ENCODE assay signal across 8 cellular contexts in the genomic region with DNA sequence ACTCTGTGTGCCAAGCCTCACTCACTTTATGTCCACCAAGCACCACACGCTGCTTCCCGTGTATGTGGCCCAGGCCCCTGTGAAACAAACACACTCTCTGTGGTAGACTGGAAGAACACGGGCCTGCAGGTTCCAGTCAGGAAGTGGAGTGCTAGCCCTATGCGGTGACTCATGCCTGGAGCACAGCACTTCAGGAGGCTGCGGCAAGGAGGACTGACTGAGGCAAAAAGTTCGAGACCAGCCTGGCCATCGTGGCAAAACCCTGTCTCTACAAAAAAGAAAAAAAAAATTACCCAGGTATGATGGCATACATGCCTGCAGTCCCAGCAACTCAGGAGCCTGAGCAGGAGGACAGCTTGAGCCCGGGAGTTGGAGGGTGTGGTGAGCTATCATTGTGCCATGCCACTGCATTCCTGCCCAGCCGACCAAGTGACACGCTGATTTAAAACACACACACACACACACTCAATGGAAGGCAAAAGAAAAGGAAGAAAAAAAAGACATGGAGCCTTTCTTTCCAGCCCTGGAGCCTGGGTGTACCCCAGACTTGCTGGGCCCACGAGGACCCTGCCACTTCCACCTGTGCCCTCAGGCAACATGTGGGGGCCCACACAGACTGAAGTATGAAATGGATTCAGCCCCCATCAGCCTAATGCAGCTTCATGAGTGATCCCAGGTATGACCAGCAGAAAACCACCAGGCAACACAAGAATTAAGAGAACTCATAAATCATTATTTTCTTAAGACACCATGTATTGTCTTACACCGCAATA.
DNase-seq lines count a peak whose midpoint lies in the region; ATAC-seq and TF ChIP-seq lines count a peak whose summit lies in the region.

No MANE protein-coding gene starts in this region.

- peaks cover 48 to 98% (median 95%) of the 10 kb centered on the region in 4 donors for H3K4me1 Mint-ChIP-seq in naive thymus-derived CD8-positive, alpha-beta T cell

- no peaks in the 10 kb centered on the region for H3K9me3 Mint-ChIP-seq in naive thymus-derived CD8-positive, alpha-beta T cell

- H3K4me3 Mint-ChIP-seq in naive thymus-derived CD8-positive, alpha-beta T cell: peak overlapping the region; percentile 36 to 78 (median 60)

- TF ChIP-seq CTCF in choroid plexus epithelial cell (conservative IDR thresholded peaks at IDR 0.05; ENCODE audit: low read depth, low read length) (no peak), coronary artery (IDR thresholded peaks at IDR 0.05) (no peak)

- H3K27ac Mint-ChIP-seq in naive thymus-derived CD8-positive, alpha-beta T cell: peak overlapping the region; percentile 69 to 91 (median 87)

- H3K4me3 ChIP-seq in choroid plexus epithelial cell (ENCODE audit: low read depth, low read length): no peak overlapping the region
- no peak overlapping the region for H3K4me3 ChIP-seq in coronary artery

- peaks cover 0 to 9% (median 0%) of the 10 kb centered on the region in 3 donors for H3K36me3 Mint-ChIP-seq in naive thymus-derived CD8-positive, alpha-beta T cell

- POLR2A ChIA-PET in naive thymus-derived CD8-positive, alpha-beta T cell (lab: Charles Lee): interaction anchor here (0.6 kb wide), 2 partner anchors 21 to 34 kb away, joined by 3 to 6 read pairs; no protein-coding TSS in a partner anchor

- ATAC-seq in naive thymus-derived CD8-positive, alpha-beta T cell: peak in 1 of 2 donors; percentile 29
- ATAC-seq in HG02623 (IDR thresholded peaks at IDR 0.05; ENCODE audit: unreplicated experiment): no peak

- DNase-seq in DMS 273 (lab: John Stamatoyannopoulos, UW; ENCODE audit: unreplicated experiment) (peak; percentile 35), DMS 273 treated with DMSO at 0.1 percent for 48 hours (lab: John Stamatoyannopoulos, UW) (no peak), T-helper 2 cell (peak in 3 of 5 experiments; percentile 29 to 71 (median 44)), choroid plexus epithelial cell (ENCODE audit: low read depth) (peak; percentile 91), coronary artery (ENCODE audit: low spot score) (no peak), mesenteric fat pad (ENCODE audit: low spot score) (no peak)
- DNase-seq in naive thymus-derived CD8-positive, alpha-beta T cell: peak in 2 of 10 donors; percentile 34 to 69

- no peak overlapping the region for H3K27ac ChIP-seq in coronary artery

- H3K27me3 Mint-ChIP-seq in naive thymus-derived CD8-positive, alpha-beta T cell: no peaks in the 10 kb centered on the region

Comparison
In these comparisons a context has a peak if more than half of its experiments do, and no peak if none do; other contexts are left out.
1. DNase-seq: peak in DMS 273 (single experiment), T-helper 2 cell (3 of 5) and choroid plexus epithelial cell (single experiment); none in DMS 273 treated with DMSO at 0.1 percent for 48 hours (single experiment), coronary artery (single experiment) and mesenteric fat pad (single experiment).